Comparison of ENCODE assay signal across 2 cellular contexts in genomic region chr16:30397056-30397455, GRCh38.
TF ChIP-seq lines count a peak whose summit lies in the region.

No MANE protein-coding gene starts in this region.

TF ChIP-seq in SK-N-SH, 30 proteins besides CTCF, POLR2A, EP300 and RAD21:
- TF ChIP-seq REST (IDR thresholded peaks at IDR 0.05; ENCODE audit: low read depth, low read length) (no peak), ZBTB33 (IDR thresholded peaks at IDR 0.05; ENCODE audit: borderline replicate concordance, low read depth) (no peak), TEAD4 (IDR thresholded peaks at IDR 0.05; ENCODE audit: borderline replicate concordance, insufficient read depth) (no peak), MAX (IDR thresholded peaks at IDR 0.05; ENCODE audit: low read depth) (no peak), MXI1 (IDR thresholded peaks at IDR 0.05; ENCODE audit: low read depth, low read length) (no peak), RCOR1 (IDR thresholded peaks at IDR 0.05; ENCODE audit: low read length) (no peak), NFIC (IDR thresholded peaks at IDR 0.05; ENCODE audit: borderline replicate concordance) (no peak), YY1 (IDR thresholded peaks at IDR 0.05; ENCODE audit: low read depth) (no peak), POLR2AphosphoS5 (IDR thresholded peaks at IDR 0.05; ENCODE audit: low read depth, low read length) (no peak), USF2 (IDR thresholded peaks at IDR 0.05; ENCODE audit: borderline replicate concordance, low read depth, low read length) (no peak), TAF1 (IDR thresholded peaks at IDR 0.05; ENCODE audit: borderline replicate concordance, low read depth, low read length) (no peak), GABPA (IDR thresholded peaks at IDR 0.05; ENCODE audit: low read depth) (no peak), RXRA (IDR thresholded peaks at IDR 0.05; ENCODE audit: borderline replicate concordance, low read depth) (no peak), EZH2phosphoT487 (IDR thresholded peaks at IDR 0.05; ENCODE audit: borderline replicate concordance, low read depth) (no peak), IRF3 (IDR thresholded peaks at IDR 0.05; ENCODE audit: low read depth, low read length) (no peak), JUND (IDR thresholded peaks at IDR 0.05) (no peak), FOXJ3 (CRISPR knock-in tag; IDR thresholded peaks at IDR 0.05) (no peak)

TF ChIP-seq in SK-N-SH treated with all-trans-retinoic acid at 6 μM for 48 hours, 23 proteins besides CTCF, POLR2A, EP300 and RAD21:
- TF ChIP-seq PPARA (CRISPR knock-in tag; IDR thresholded peaks at IDR 0.05; ENCODE audit: borderline replicate concordance) (no peak), TCF4 (CRISPR knock-in tag; IDR thresholded peaks at IDR 0.05; ENCODE audit: borderline replicate concordance) (no peak), ISL1 (CRISPR knock-in tag; IDR thresholded peaks at IDR 0.05) (no peak), ZNF70 (CRISPR knock-in tag; IDR thresholded peaks at IDR 0.05) (no peak), ZFP3 (CRISPR knock-in tag; IDR thresholded peaks at IDR 0.05) (no peak), TSHZ2 (CRISPR knock-in tag; IDR thresholded peaks at IDR 0.05) (no peak), ESRRG (CRISPR knock-in tag; IDR thresholded peaks at IDR 0.05) (no peak), BACH2 (CRISPR knock-in tag; IDR thresholded peaks at IDR 0.05; ENCODE audit: borderline replicate concordance) (no peak), POU6F1 (CRISPR knock-in tag; IDR thresholded peaks at IDR 0.05; ENCODE audit: borderline replicate concordance, low read depth) (no peak), ZC3H10 (CRISPR knock-in tag; IDR thresholded peaks at IDR 0.05) (no peak), ZFP30 (CRISPR knock-in tag; IDR thresholded peaks at IDR 0.05) (no peak)
